Comparison of ENCODE assay signal across 27 cellular contexts in the genomic region with DNA sequence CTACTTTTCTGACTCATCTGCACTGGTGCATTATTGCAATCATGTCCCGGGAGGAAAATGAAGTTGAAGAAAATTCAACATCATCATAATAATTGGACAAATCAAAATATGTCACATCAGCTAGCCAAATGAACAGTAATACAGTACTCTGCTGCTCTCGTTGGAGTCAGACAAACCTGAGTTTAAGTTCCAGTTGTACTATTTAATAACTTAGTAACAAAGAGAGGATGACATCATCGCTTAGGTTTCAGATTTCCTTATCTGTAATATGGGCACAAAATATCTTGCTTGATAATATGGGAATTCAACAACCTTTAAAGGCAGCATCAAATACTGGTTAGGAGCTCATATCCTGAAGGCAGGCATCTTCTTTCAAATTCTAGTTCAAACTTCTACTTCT.
"Had no signal": no experiment of that assay in that cellular context is flagged by ENCODE, and none has a peak within 500 bp of the region (broad histone marks: within the 10 kb centered on the region; RNA-seq: fewer than 3 reads in every experiment).

No MANE protein-coding gene starts in this region.

- H3K9me3 Mint-ChIP-seq: activated B cell treated with CpG ODN at 0.5 μM for 24 hours; neural crest cell; stimulated activated naive B cell treated with anti-CD40 and anti-IgM and Interleukin-4, amounts not matched to agents 10 μg/mL and 1 μg/mL and 100 μg/mL, for 72 hours had no signal

- ATAC-seq: activated CD4-positive, alpha-beta T cell treated with anti-CD3 and anti-CD28 coated beads for 36 hours; activated T-cell treated with anti-CD3 and anti-CD28 coated beads, Interleukin-2, amount 50 U/mL, for 4 hours; body of pancreas; esophagus mucosa; heart right ventricle; lower lobe of right lung; naive thymus-derived CD4-positive, alpha-beta T cell; stimulated activated naive B cell treated with anti-CD40 and anti-IgM and Interleukin-4, amounts not matched to agents 10 μg/mL and 1 μg/mL and 100 μg/mL, for 72 hours had no signal

- H3K4me3 ChIP-seq: body of pancreas, heart right ventricle, lower lobe of right lung, sigmoid colon, transverse colon, uterus had no signal

- H3K9me3 ChIP-seq: body of pancreas, lower lobe of right lung, sigmoid colon, transverse colon, uterus had no signal

- H3K27ac Mint-ChIP-seq: activated B cell treated with CpG ODN at 0.5 μM for 24 hours; activated CD4-positive, alpha-beta T cell treated with anti-CD3 and anti-CD28 coated beads for 36 hours; activated naive CD8-positive, alpha-beta T cell treated with anti-CD3 and anti-CD28 coated beads for 36 hours; stimulated activated naive B cell treated with anti-CD40 and anti-IgM and Interleukin-4, amounts not matched to agents 10 μg/mL and 1 μg/mL and 100 μg/mL, for 72 hours had no signal

- H3K4me1 ChIP-seq: heart right ventricle, lower lobe of right lung, sigmoid colon, transverse colon, uterus had no signal

- DNase-seq: activated B cell treated with CpG ODN at 0.5 μM for 24 hours; activated CD4-positive, alpha-beta T cell treated with anti-CD3 and anti-CD28 coated beads for 36 hours; activated CD4-positive, alpha-beta T cell treated with anti-CD3 and anti-CD28 coated beads, Interleukin-2, amount 50 U/mL, for 4 hours; activated CD8-positive, alpha-beta memory T cell treated with anti-CD3 and anti-CD28 coated beads for 24 hours; activated CD8-positive, alpha-beta memory T cell treated with anti-CD3 and anti-CD28 coated beads, Interleukin-2, amount 50 U/mL, for 48 hours; activated naive CD4-positive, alpha-beta T cell treated with Interleukin-2 at 50 U/mL for 16 hours; activated naive CD8-positive, alpha-beta T cell treated with anti-CD3 and anti-CD28 coated beads for 36 hours; activated T-cell treated with anti-CD3 and anti-CD28 coated beads, Interleukin-2, amount 50 U/mL, for 4 hours; amygdala; body of pancreas; caudate nucleus; dermis blood vessel endothelial cell; effector CD8-positive, alpha-beta T cell; heart right ventricle; islet precursor cell; lower lobe of right lung; naive thymus-derived CD4-positive, alpha-beta T cell; sigmoid colon; stimulated activated CD4-positive, alpha-beta T cell treated with anti-CD3 and anti-CD28 coated beads, Interleukin-2, amount 100 ng/mL, for 48 hours; stimulated activated CD8-positive, alpha-beta memory T cell treated with anti-CD3 and anti-CD28 coated beads, Interleukin-4, amount 100 ng/mL, for 48 hours; stimulated activated naive B cell treated with anti-CD40 and anti-IgM and Interleukin-4, amounts not matched to agents 10 μg/mL and 1 μg/mL and 100 μg/mL, for 72 hours; T-helper 1 cell; T1000; transverse colon; uterus had no signal

- H3K4me3 Mint-ChIP-seq: activated B cell treated with CpG ODN at 0.5 μM for 24 hours; activated CD4-positive, alpha-beta T cell treated with anti-CD3 and anti-CD28 coated beads for 36 hours; activated naive CD8-positive, alpha-beta T cell treated with anti-CD3 and anti-CD28 coated beads for 36 hours; activated T-cell treated with anti-CD3 and anti-CD28 coated beads, Interleukin-2, amount 50 U/mL, for 4 hours; naive thymus-derived CD4-positive, alpha-beta T cell; neural crest cell; stimulated activated naive B cell treated with anti-CD40 and anti-IgM and Interleukin-4, amounts not matched to agents 10 μg/mL and 1 μg/mL and 100 μg/mL, for 72 hours had no signal

- H3K4me1 Mint-ChIP-seq: activated B cell treated with CpG ODN at 0.5 μM for 24 hours; neural crest cell; stimulated activated naive B cell treated with anti-CD40 and anti-IgM and Interleukin-4, amounts not matched to agents 10 μg/mL and 1 μg/mL and 100 μg/mL, for 72 hours had no signal

- H3K27me3 Mint-ChIP-seq: activated B cell treated with CpG ODN at 0.5 μM for 24 hours; activated CD4-positive, alpha-beta T cell treated with anti-CD3 and anti-CD28 coated beads for 36 hours; activated naive CD8-positive, alpha-beta T cell treated with anti-CD3 and anti-CD28 coated beads for 36 hours; naive thymus-derived CD4-positive, alpha-beta T cell had no signal

- H3K36me3 Mint-ChIP-seq: activated naive CD8-positive, alpha-beta T cell treated with anti-CD3 and anti-CD28 coated beads for 36 hours; stimulated activated naive B cell treated with anti-CD40 and anti-IgM and Interleukin-4, amounts not matched to agents 10 μg/mL and 1 μg/mL and 100 μg/mL, for 72 hours had no signal

- H3K27ac ChIP-seq: body of pancreas, heart right ventricle, lower lobe of right lung, sigmoid colon, transverse colon, uterus had no signal

- H3K36me3 ChIP-seq: heart right ventricle, lower lobe of right lung, sigmoid colon, transverse colon, uterus had no signal
